8 cellular contexts compared by ENCODE assay signal in the genomic region with DNA sequence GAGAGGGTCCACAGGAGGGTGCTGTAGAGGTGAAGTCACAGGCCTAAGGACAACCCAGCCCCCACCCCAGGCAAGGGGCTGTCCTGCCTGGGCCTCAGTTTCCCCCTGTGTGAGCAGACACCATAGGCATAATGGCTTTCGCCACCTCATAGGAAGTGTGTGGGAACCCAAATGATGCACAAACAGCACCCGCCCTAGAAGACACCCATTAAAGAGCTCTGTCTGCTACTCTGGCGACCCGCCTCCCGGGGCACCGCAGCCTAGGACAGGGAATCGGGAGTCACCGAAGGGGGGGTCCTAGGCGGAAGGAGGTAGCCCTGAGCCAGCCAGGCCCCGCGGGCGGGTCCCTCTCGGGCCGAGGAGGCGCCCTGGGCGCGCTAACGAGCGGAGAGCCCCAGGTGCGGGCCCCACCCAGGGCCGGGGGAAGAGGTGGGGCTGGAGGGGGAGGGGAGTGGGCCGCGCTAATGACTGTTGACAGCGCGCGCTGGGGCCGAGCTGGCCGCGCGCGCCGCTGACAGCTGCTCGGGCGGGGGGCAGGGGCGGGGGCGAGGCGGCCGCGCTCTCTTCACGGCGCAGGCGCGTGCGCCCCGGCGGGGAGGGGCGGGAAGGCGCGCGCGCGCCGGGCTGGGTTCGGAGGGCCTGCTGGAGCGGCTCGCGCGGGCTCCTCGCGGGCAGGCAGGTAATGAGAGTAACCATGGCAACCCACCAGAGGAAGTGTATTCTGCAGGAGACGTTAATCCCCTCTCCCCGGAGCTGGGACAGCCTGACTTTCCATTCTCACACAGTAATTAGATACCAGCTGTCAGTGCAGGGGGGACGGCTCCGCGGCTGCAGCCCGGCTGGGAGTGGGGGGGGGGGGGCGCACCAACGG. TPM values are rescaled to one million over a fixed set of nuclear protein-coding genes. Genes with fewer than 3 reads are reported as not detected.
A peak's percentile ranks its signal among the peaks of the same experiment; 100 is the strongest.
DNase-seq lines count a peak whose midpoint lies in the region; ATAC-seq and TF ChIP-seq lines count a peak whose summit lies in the region.

No MANE protein-coding gene starts in this region.

- in situ Hi-C loops in astrocyte of the spinal cord (cut with HindIII; ENCODE audit: low sequenced_read_pairs), result no loop called here

- H3K4me3 Mint-ChIP-seq in T-helper 2 cell treated with Interferon-gamma antibody and Interleukin-4, amounts not matched to agents 5 μg/mL and 100 μg/mL, for 36 hours, result peak overlapping the region; percentile 87

- no peaks in the 10 kb centered on the region for H3K9me3 Mint-ChIP-seq in T-helper 2 cell treated with Interferon-gamma antibody and Interleukin-4, amounts not matched to agents 5 μg/mL and 100 μg/mL, for 36 hours

- peaks cover 22% of the 10 kb centered on the region for H3K27me3 ChIP-seq in iPS-15b (ENCODE audit: control insufficient read depth, insufficient read depth, low read length)
- H3K27me3 ChIP-seq in skeletal muscle tissue (ENCODE audit: control insufficient read depth in 3 of 3, insufficient read depth in 3 of 3, low read length in 3 of 3), result peaks cover 0 to 22% (median 9%) of the 10 kb centered on the region in 3 donors

- H3K36me3 ChIP-seq in iPS-15b (ENCODE audit: control insufficient read depth, insufficient read depth, low read length), result no peaks in the 10 kb centered on the region
- no peaks in the 10 kb centered on the region for H3K36me3 ChIP-seq in skeletal muscle tissue (ENCODE audit: control insufficient read depth in 3 of 3, insufficient read depth in 3 of 3, low read length in 3 of 3)

- H3K9ac ChIP-seq in iPS-15b (ENCODE audit: low read depth, low read length) (no peak overlapping the region), skeletal muscle tissue (ENCODE audit: low read depth in 1 of 3, low read length in 3 of 3) (peak overlapping the region; percentile 20 to 69 (median 38))

- H3K4me1 Mint-ChIP-seq in T-helper 2 cell treated with Interferon-gamma antibody and Interleukin-4, amounts not matched to agents 5 μg/mL and 100 μg/mL, for 36 hours (ENCODE audit: low read depth), result peaks cover 72% of the 10 kb centered on the region

- H3K9me3 ChIP-seq in iPS-15b (ENCODE audit: control insufficient read depth, insufficient read depth, low read length), result no peaks in the 10 kb centered on the region
- H3K9me3 ChIP-seq in skeletal muscle tissue (ENCODE audit: control insufficient read depth in 3 of 3, low read length in 3 of 3), result no peaks in the 10 kb centered on the region

- no peak for TF ChIP-seq CTCF in astrocyte of the spinal cord (IDR thresholded peaks at IDR 0.05; ENCODE audit: low read depth, low read length)

- H3K4me3 ChIP-seq in astrocyte of the spinal cord (ENCODE audit: low read depth, low read length) (peak overlapping the region; percentile 35), iPS-15b (ENCODE audit: low read depth, low read length) (peak overlapping the region; percentile 48), skeletal muscle tissue (ENCODE audit: low read length in 3 of 3) (peak overlapping the region; percentile 73)

- ATAC-seq in GM21825 (IDR thresholded peaks at IDR 0.05; ENCODE audit: unreplicated experiment), result peak; percentile 44
- ATAC-seq in GM19328 (IDR thresholded peaks at IDR 0.05; ENCODE audit: unreplicated experiment), result no peak

- H3K27ac Mint-ChIP-seq in T-helper 2 cell treated with Interferon-gamma antibody and Interleukin-4, amounts not matched to agents 5 μg/mL and 100 μg/mL, for 36 hours, result peak overlapping the region; percentile 98

- H3K36me3 Mint-ChIP-seq in T-helper 2 cell treated with Interferon-gamma antibody and Interleukin-4, amounts not matched to agents 5 μg/mL and 100 μg/mL, for 36 hours (ENCODE audit: low read depth), result peaks cover 36% of the 10 kb centered on the region

- peaks cover 20% of the 10 kb centered on the region for H3K4me1 ChIP-seq in iPS-15b (ENCODE audit: control insufficient read depth, insufficient read depth, low read length)
- peaks cover 13 to 26% (median 15%) of the 10 kb centered on the region in 3 donors for H3K4me1 ChIP-seq in skeletal muscle tissue (ENCODE audit: control insufficient read depth in 3 of 3, insufficient read depth in 3 of 3, low read length in 3 of 3)

- DNase-seq in CMK (ENCODE audit: low read depth) (peak; percentile 58), NCI-H1436 (lab: John Stamatoyannopoulos, UW) (peak; percentile 97), astrocyte of the spinal cord (ENCODE audit: low read depth, low spot score) (no peak)
- peak; percentile 63 for DNase-seq in T-helper 2 cell treated with Interferon-gamma antibody and Interleukin-4, amounts not matched to agents 5 μg/mL and 100 μg/mL, for 36 hours (ENCODE audit: low spot score)

- H3K27ac ChIP-seq in skeletal muscle tissue (ENCODE audit: low read depth, low read length), result no peak overlapping the region

- no peaks in the 10 kb centered on the region for H3K27me3 Mint-ChIP-seq in T-helper 2 cell treated with Interferon-gamma antibody and Interleukin-4, amounts not matched to agents 5 μg/mL and 100 μg/mL, for 36 hours (ENCODE audit: low read depth)

RNA-seq across cellular contexts. Expression of gene NOL4L, which starts 48.9 kb away (rescaled TPM):
- 4.2 TPM for total RNA-seq in skeletal muscle tissue
